ENCODE assay signal across 7 cellular contexts in the genomic region with DNA sequence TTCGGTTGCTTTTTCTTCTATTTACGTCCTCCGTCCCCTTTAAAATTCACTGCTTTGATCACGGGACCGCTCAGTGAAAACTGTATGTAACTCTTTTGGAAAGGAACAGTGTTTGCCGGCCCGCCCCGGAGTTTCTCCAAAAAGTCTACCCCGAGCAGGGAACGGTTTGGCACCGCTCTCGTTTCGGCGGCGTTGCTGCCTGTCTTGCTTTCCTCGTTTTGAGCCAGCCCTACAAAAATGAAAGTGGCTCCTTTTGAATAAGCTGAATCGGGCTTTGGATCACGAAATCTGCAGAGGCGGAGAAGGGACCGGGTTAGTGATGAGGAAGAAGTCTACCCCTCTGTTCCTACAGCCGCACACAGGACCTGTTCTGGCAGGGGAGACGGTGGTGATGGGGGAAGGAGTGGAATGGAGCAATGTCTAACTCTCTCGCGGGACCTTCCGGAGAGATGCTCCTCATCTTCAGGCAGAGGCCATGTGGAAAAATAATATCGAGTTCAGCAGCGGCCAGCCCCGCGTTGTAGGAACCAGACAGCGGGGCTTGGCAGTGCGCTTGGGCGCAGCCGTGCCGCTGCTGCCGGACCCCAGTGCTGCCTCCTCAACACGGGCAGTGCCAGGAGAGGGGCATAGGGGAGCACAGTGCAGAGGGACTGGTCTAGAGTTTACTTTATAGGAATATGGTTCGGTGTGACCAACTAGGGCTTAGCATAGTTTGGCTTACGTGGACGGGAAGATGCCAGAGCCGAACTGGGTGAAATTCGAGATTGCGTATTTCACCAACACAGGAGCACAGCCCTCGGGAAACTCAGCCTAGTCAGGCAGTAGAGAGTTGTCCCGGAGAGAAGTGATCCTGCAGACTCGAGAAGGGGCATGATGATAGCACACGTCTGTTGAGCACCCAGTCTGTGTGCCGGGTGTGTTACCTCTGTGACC.
A peak's percentile ranks its signal among the peaks of the same experiment; 100 is the strongest.
DNase-seq lines count a peak whose midpoint lies in the region; ATAC-seq and TF ChIP-seq lines count a peak whose summit lies in the region.

No MANE protein-coding gene starts in this region.

- no peaks in the 10 kb centered on the region for H3K36me3 ChIP-seq in iPS-15b (ENCODE audit: control insufficient read depth, insufficient read depth, low read length)

- H3K9me3 ChIP-seq in iPS-15b (ENCODE audit: control insufficient read depth, insufficient read depth, low read length), result no peaks in the 10 kb centered on the region

- H3K9ac ChIP-seq in iPS-15b (ENCODE audit: low read depth, low read length), result no peak overlapping the region

- peaks cover 3% of the 10 kb centered on the region for H3K4me1 ChIP-seq in iPS-15b (ENCODE audit: control insufficient read depth, insufficient read depth, low read length)

- H3K27me3 ChIP-seq in iPS-15b (ENCODE audit: control insufficient read depth, insufficient read depth, low read length), result peaks cover 62% of the 10 kb centered on the region

- peak overlapping the region; percentile 47 for H3K4me3 ChIP-seq in LNCaP clone FGC (ENCODE audit: low read depth, low read length)
- H3K4me3 ChIP-seq in astrocyte of the cerebellum (ENCODE audit: low read depth, low read length), result peak overlapping the region; percentile 63
- H3K4me3 ChIP-seq in iPS-15b (ENCODE audit: low read depth, low read length), result peak overlapping the region; percentile 41
- H3K4me3 ChIP-seq in skeletal muscle cell (ENCODE audit: low read depth, low read length), result peak overlapping the region; percentile 83

- no peak for ATAC-seq in GM18511 (IDR thresholded peaks at IDR 0.05; ENCODE audit: unreplicated experiment)

- no peak for TF ChIP-seq CTCF in LNCaP clone FGC (IDR thresholded peaks at IDR 0.05; ENCODE audit: control insufficient read depth, extremely low read depth, insufficient read depth)
- TF ChIP-seq CTCF in astrocyte of the cerebellum (IDR thresholded peaks at IDR 0.05; ENCODE audit: low read depth, low read length, missing control alignments), result no peak

- DNase-seq in LNCaP clone FGC (ENCODE audit: low read depth) (no peak), astrocyte of the cerebellum (ENCODE audit: low read depth) (no peak), skeletal muscle cell (ENCODE audit: low read depth) (no peak), midbrain (lab: John Stamatoyannopoulos, UW) (no peak), GF-D8 (lab: John Stamatoyannopoulos, UW) (no peak)

- in situ Hi-C loops in astrocyte of the cerebellum (cut with HindIII; ENCODE audit: low sequenced_read_pairs), result no loop called here
